4 cellular contexts compared by ENCODE assay signal in genomic region chr3:75334299-75334698, GRCh38.
"Had no signal": no experiment of that assay in that cellular context is flagged by ENCODE, and none has a peak within 500 bp of the region (broad histone marks: within the 10 kb centered on the region; RNA-seq: fewer than 3 reads in every experiment).

No MANE protein-coding gene starts in this region.

- DNase-seq: H9, HCEC 1CT, IMR-90 had no signal

- ATAC-seq: GM23338 had no signal

- H3K27ac Mint-ChIP-seq: GM23338, H9 had no signal

- H2AFZ ChIP-seq: GM23338 had no signal

- H3K4me2 ChIP-seq: GM23338 had no signal

- H3K4me1 Mint-ChIP-seq: GM23338 had no signal

- H3K4me3 ChIP-seq: GM23338 had no signal

- H3K4me3 Mint-ChIP-seq: GM23338, H9 had no signal
